In the genomic region with DNA sequence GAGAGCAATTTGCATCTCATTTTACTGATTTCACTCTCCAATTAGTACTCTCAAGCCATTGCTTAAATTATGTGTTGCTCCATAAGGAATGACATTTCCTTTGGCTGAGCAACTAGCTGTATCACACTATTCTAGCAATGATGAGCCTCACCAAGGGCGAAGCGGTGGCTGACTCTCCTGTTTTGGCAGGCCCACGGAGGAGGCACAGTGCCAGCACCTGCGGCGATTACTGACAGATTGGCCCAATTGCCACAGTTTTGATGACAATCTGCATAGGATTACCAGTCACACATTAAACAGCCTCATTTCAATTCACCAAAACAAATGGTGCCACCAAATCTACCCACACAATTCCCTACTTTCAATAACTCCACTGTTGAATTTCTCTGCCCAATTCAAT, we compare ENCODE assay signal across 16 cellular contexts.
DNase-seq lines count a peak whose midpoint lies in the region; ATAC-seq and TF ChIP-seq lines count a peak whose summit lies in the region.
"Had no signal": no experiment of that assay in that cellular context is flagged by ENCODE, and none has a peak within 500 bp of the region (broad histone marks: within the 10 kb centered on the region; RNA-seq: fewer than 3 reads in every experiment).

No MANE protein-coding gene starts in this region.

- no peak for TF ChIP-seq CTCF in brain (conservative IDR thresholded peaks at IDR 0.05)

- in situ Hi-C loops in G401 (cut with HindIII; ENCODE audit: low sequenced_read_pairs), result no loop called here

- H3K36me3 Mint-ChIP-seq in brain, result peaks cover 8% of the 10 kb centered on the region
- H3K36me3 Mint-ChIP-seq: CD4-positive, alpha-beta memory T cell; IgD-negative memory B cell had no signal

- peak overlapping the region in 4 of 5 experiments; percentile 24 to 83 (median 66) for H3K27ac Mint-ChIP-seq in brain
- H3K27ac Mint-ChIP-seq: CD4-positive, alpha-beta memory T cell; IgD-negative memory B cell had no signal

- DNase-seq in COR-L47 (lab: John Stamatoyannopoulos, UW), result peak; percentile 68
- peak; percentile 95 for DNase-seq in G401 (ENCODE audit: low spot score)
- peak; percentile 72 for DNase-seq in NCI-H2171 (lab: John Stamatoyannopoulos, UW)
- DNase-seq in left colon, result no peak
- DNase-seq in stimulated activated CD4-positive, alpha-beta T cell treated with anti-CD3 and anti-CD28 coated beads, Interleukin-2, amount 100 ng/mL, for 24 hours, result no peak
- DNase-seq: CD4-positive, alpha-beta memory T cell; DMS153; H9; Kasumi-1; NCI-H1436; NCI-H510A treated with DMSO at 0.1 percent for 48 hours; SHP77 treated with DMSO at 0.1 percent for 48 hours had no signal

- peaks cover 37% of the 10 kb centered on the region for H3K4me1 Mint-ChIP-seq in brain
- H3K4me1 Mint-ChIP-seq: CD4-positive, alpha-beta memory T cell had no signal

- ATAC-seq in left colon (no peak), GM21717 (IDR thresholded peaks at IDR 0.05; ENCODE audit: unreplicated experiment) (no peak)
- ATAC-seq: SK-N-SH treated with all-trans-retinoic acid at 6 μM for 48 hours had no signal

- intact Hi-C loops in left colon (cut with DNase I, micrococcal nuclease), result no loop called here

- H3K9me3 Mint-ChIP-seq in brain, result no peaks in the 10 kb centered on the region
- H3K9me3 Mint-ChIP-seq: CD4-positive, alpha-beta memory T cell; H9; IgD-negative memory B cell had no signal

- H3K27me3 Mint-ChIP-seq in brain, result no peaks in the 10 kb centered on the region
- H3K27me3 Mint-ChIP-seq: CD4-positive, alpha-beta memory T cell; IgD-negative memory B cell had no signal

- H3K4me3 Mint-ChIP-seq in brain, result peak overlapping the region in 2 of 5 experiments; percentile 29 to 50
- H3K4me3 Mint-ChIP-seq: CD4-positive, alpha-beta memory T cell; H9; IgD-negative memory B cell had no signal

Comparison
In these comparisons a context has a peak if more than half of its experiments do, and no peak if none do; other contexts are left out.
1. DNase-seq: peak in COR-L47 (single experiment), G401 (single experiment) and NCI-H2171 (single experiment); none in left colon (0 of 2) and stimulated activated CD4-positive, alpha-beta T cell treated with anti-CD3 and anti-CD28 coated beads, Interleukin-2, amount 100 ng/mL, for 24 hours (0 of 2).